1 cellular context compared by ENCODE assay signal in genomic region chr22:49855491-49855911, GRCh38.
A peak's percentile ranks its signal among the peaks of the same experiment; 100 is the strongest.
TF ChIP-seq lines count a peak whose summit lies in the region.

No MANE protein-coding gene starts in this region.

TF ChIP-seq in GM12878, 131 proteins besides CTCF, POLR2A, EP300 and RAD21:
- no peak for TF ChIP-seq BCLAF1 (IDR thresholded peaks at IDR 0.05)
- TF ChIP-seq NBN (IDR thresholded peaks at IDR 0.05), result 0 out of 2 replicates have a peak, but pooled peaks have one; percentile 19
- TF ChIP-seq SKIL (IDR thresholded peaks at IDR 0.05; ENCODE audit: low read depth, poor library complexity, severe bottlenecking), result no peak
- no peak for TF ChIP-seq TCF12 (IDR thresholded peaks at IDR 0.05; ENCODE audit: low read depth, low read length)
- TF ChIP-seq TCF3 (IDR thresholded peaks at IDR 0.05; ENCODE audit: borderline replicate concordance, insufficient read depth, low read depth, low read length), result no peak
